38 cellular contexts compared by ENCODE assay signal in genomic region chr12:108185002-108185401, GRCh38. TPM values are rescaled to one million over a fixed set of nuclear protein-coding genes. Genes with fewer than 3 reads are reported as not detected.
"Had no signal": no experiment of that assay in that cellular context is flagged by ENCODE, and none has a peak within 500 bp of the region (broad histone marks: within the 10 kb centered on the region; RNA-seq: fewer than 3 reads in every experiment).

No MANE protein-coding gene starts in this region.

- ATAC-seq: activated CD4-positive, CD25-positive, alpha-beta regulatory T cell treated with anti-CD3 and anti-CD28 coated beads, Interleukin-2, amount 50 U/mL, for 24 hours; activated CD8-positive, alpha-beta memory T cell treated with anti-CD3 and anti-CD28 coated beads, Interleukin-2, amount 10 ng/mL, durations not matched to agents 7 days and 5 days; activated CD8-positive, alpha-beta T cell treated with anti-CD3 and anti-CD28 coated beads, Interleukin-2, amount 10 ng/mL, durations not matched to agents 7 days and 5 days; activated naive CD8-positive, alpha-beta T cell treated with anti-CD3 and anti-CD28 coated beads, Interleukin-2, amount 50 U/mL, for 24 hours; body of pancreas; effector memory CD8-positive, alpha-beta T cell; T-helper 17 cell had no signal

- H3K4me1 ChIP-seq: adrenal gland, body of pancreas, esophagus squamous epithelium had no signal

- DNase-seq: activated B cell treated with CpG ODN at 0.5 μM for 24 hours; activated CD4-positive, alpha-beta memory T cell treated with anti-CD3 and anti-CD28 coated beads for 36 hours; activated CD4-positive, alpha-beta T cell treated with anti-CD3 and anti-CD28 coated beads for 48 hours; activated CD8-positive, alpha-beta memory T cell treated with anti-CD3 and anti-CD28 coated beads, Interleukin-2, amount 10 ng/mL, durations not matched to agents 7 days and 5 days; activated CD8-positive, alpha-beta memory T cell treated with anti-CD3 and anti-CD28 coated beads, Interleukin-2, amount 50 U/mL, for 4 hours; activated CD8-positive, alpha-beta T cell treated with anti-CD3 and anti-CD28 coated beads, Interleukin-2, amount 10 ng/mL, durations not matched to agents 7 days and 5 days; activated effector memory CD4-positive, alpha-beta T cell treated with anti-CD3 and anti-CD28 coated beads, Interleukin-2, amount 50 U/mL, for 16 hours; activated naive CD4-positive, alpha-beta T cell treated with anti-CD3 and anti-CD28 coated beads for 36 hours; activated naive CD8-positive, alpha-beta T cell treated with anti-CD3 and anti-CD28 coated beads for 36 hours; activated naive CD8-positive, alpha-beta T cell treated with anti-CD3 and anti-CD28 coated beads, Interleukin-2, amount 50 U/mL, for 24 hours; activated T-cell treated with anti-CD3 and anti-CD28 coated beads, Interleukin-2, amount 50 U/mL, for 1 hour; activated T-cell treated with anti-CD3 and anti-CD28 coated beads, Interleukin-2, amount 50 U/mL, for 48 hours; adrenal gland; amygdala; aorta; body of pancreas; cortex of kidney; dermis blood vessel endothelial cell; effector CD4-positive, alpha-beta T cell; effector memory CD8-positive, alpha-beta T cell; esophagus squamous epithelium; foreskin melanocyte; T-helper 1 cell; T-helper 17 cell; T1000; WERI-Rb-1 had no signal

- H3K36me3 ChIP-seq: adrenal gland, esophagus squamous epithelium, WERI-Rb-1 had no signal

- H3K36me3 Mint-ChIP-seq: activated CD4-positive, alpha-beta memory T cell treated with anti-CD3 and anti-CD28 coated beads for 36 hours; activated CD8-positive, alpha-beta memory T cell treated with anti-CD3 and anti-CD28 coated beads, Interleukin-2, amount 10 ng/mL, durations not matched to agents 7 days and 5 days; activated naive CD4-positive, alpha-beta T cell treated with anti-CD3 and anti-CD28 coated beads, Interleukin-2, amount 50 U/mL, for 24 hours; activated naive CD8-positive, alpha-beta T cell treated with anti-CD3 and anti-CD28 coated beads for 36 hours had no signal

- H3K27me3 Mint-ChIP-seq: activated naive CD8-positive, alpha-beta T cell treated with anti-CD3 and anti-CD28 coated beads, Interleukin-2, amount 50 U/mL, for 24 hours had no signal

- H3K4me3 ChIP-seq: adrenal gland, body of pancreas, esophagus squamous epithelium had no signal

- H3K4me3 Mint-ChIP-seq: activated B cell treated with CpG ODN at 0.5 μM for 24 hours; activated CD4-positive, alpha-beta memory T cell treated with anti-CD3 and anti-CD28 coated beads for 36 hours; activated CD8-positive, alpha-beta memory T cell treated with anti-CD3 and anti-CD28 coated beads, Interleukin-2, amount 10 ng/mL, durations not matched to agents 7 days and 5 days; activated CD8-positive, alpha-beta T cell treated with anti-CD3 and anti-CD28 coated beads, Interleukin-2, amount 10 ng/mL, durations not matched to agents 7 days and 5 days; activated naive CD4-positive, alpha-beta T cell treated with anti-CD3 and anti-CD28 coated beads for 36 hours; activated naive CD4-positive, alpha-beta T cell treated with anti-CD3 and anti-CD28 coated beads, Interleukin-2, amount 50 U/mL, for 24 hours; activated naive CD8-positive, alpha-beta T cell treated with anti-CD3 and anti-CD28 coated beads for 36 hours; activated naive CD8-positive, alpha-beta T cell treated with anti-CD3 and anti-CD28 coated beads, Interleukin-2, amount 50 U/mL, for 24 hours; activated T-helper 1 cell treated with anti-CD3 and anti-CD28 coated beads, Interleukin-12 subunit alpha, Interleukin-12 subunit beta, Interleukin-2, Interleukin-4 antibody, amounts not matched to agents 30 ng/mL and 10 ng/mL and 1 ng/mL, durations not matched to agents 14 hours and 24 hours and 36 hours; effector memory CD8-positive, alpha-beta T cell; T-helper 17 cell; T-helper 2 cell treated with Interferon-gamma antibody and Interleukin-4, amounts not matched to agents 5 μg/mL and 100 μg/mL, for 36 hours had no signal

- H3K9me3 ChIP-seq: adrenal gland, body of pancreas, esophagus squamous epithelium had no signal

- H3K9me3 Mint-ChIP-seq: activated B cell treated with CpG ODN at 0.5 μM for 24 hours; activated CD4-positive, alpha-beta memory T cell treated with anti-CD3 and anti-CD28 coated beads for 36 hours; activated naive CD4-positive, alpha-beta T cell treated with anti-CD3 and anti-CD28 coated beads for 36 hours; activated naive CD4-positive, alpha-beta T cell treated with anti-CD3 and anti-CD28 coated beads, Interleukin-2, amount 50 U/mL, for 24 hours; activated naive CD8-positive, alpha-beta T cell treated with anti-CD3 and anti-CD28 coated beads for 36 hours; activated naive CD8-positive, alpha-beta T cell treated with anti-CD3 and anti-CD28 coated beads, Interleukin-2, amount 50 U/mL, for 24 hours; activated T-helper 1 cell treated with anti-CD3 and anti-CD28 coated beads, Interleukin-12 subunit alpha, Interleukin-12 subunit beta, Interleukin-2, Interleukin-4 antibody, amounts not matched to agents 30 ng/mL and 10 ng/mL and 1 ng/mL, durations not matched to agents 14 hours and 24 hours and 36 hours; activated T-helper 2 cell treated with anti-CD3 and anti-CD28 coated beads, Interferon-gamma antibody, Interleukin-2, Interleukin-4, amounts not matched to agents 10 μg/mL and 5 μg/mL and 100 μg/mL, durations not matched to agents 14 hours and 24 hours and 36 hours; effector memory CD8-positive, alpha-beta T cell; T-helper 2 cell treated with Interferon-gamma antibody and Interleukin-4, amounts not matched to agents 5 μg/mL and 100 μg/mL, for 36 hours had no signal

- H3K27ac ChIP-seq: adrenal gland, body of pancreas, epithelial cell of prostate, esophagus squamous epithelium, WERI-Rb-1 had no signal

- H3K4me1 Mint-ChIP-seq: activated CD8-positive, alpha-beta memory T cell treated with anti-CD3 and anti-CD28 coated beads, Interleukin-2, amount 10 ng/mL, durations not matched to agents 7 days and 5 days; activated naive CD4-positive, alpha-beta T cell treated with anti-CD3 and anti-CD28 coated beads, Interleukin-2, amount 50 U/mL, for 24 hours; activated naive CD8-positive, alpha-beta T cell treated with anti-CD3 and anti-CD28 coated beads for 36 hours; activated naive CD8-positive, alpha-beta T cell treated with anti-CD3 and anti-CD28 coated beads, Interleukin-2, amount 50 U/mL, for 24 hours; T-helper 17 cell had no signal

- H3K27ac Mint-ChIP-seq: activated B cell treated with CpG ODN at 0.5 μM for 24 hours; activated CD4-positive, alpha-beta memory T cell treated with anti-CD3 and anti-CD28 coated beads for 36 hours; activated CD8-positive, alpha-beta memory T cell treated with anti-CD3 and anti-CD28 coated beads, Interleukin-2, amount 10 ng/mL, durations not matched to agents 7 days and 5 days; activated CD8-positive, alpha-beta T cell treated with anti-CD3 and anti-CD28 coated beads, Interleukin-2, amount 10 ng/mL, durations not matched to agents 7 days and 5 days; activated naive CD4-positive, alpha-beta T cell treated with anti-CD3 and anti-CD28 coated beads for 36 hours; activated naive CD4-positive, alpha-beta T cell treated with anti-CD3 and anti-CD28 coated beads, Interleukin-2, amount 50 U/mL, for 24 hours; activated naive CD8-positive, alpha-beta T cell treated with anti-CD3 and anti-CD28 coated beads for 36 hours; activated naive CD8-positive, alpha-beta T cell treated with anti-CD3 and anti-CD28 coated beads, Interleukin-2, amount 50 U/mL, for 24 hours; activated T-helper 1 cell treated with anti-CD3 and anti-CD28 coated beads, Interleukin-12 subunit alpha, Interleukin-12 subunit beta, Interleukin-2, Interleukin-4 antibody, amounts not matched to agents 30 ng/mL and 10 ng/mL and 1 ng/mL, durations not matched to agents 14 hours and 24 hours and 36 hours; activated T-helper 2 cell treated with anti-CD3 and anti-CD28 coated beads, Interferon-gamma antibody, Interleukin-2, Interleukin-4, amounts not matched to agents 10 μg/mL and 5 μg/mL and 100 μg/mL, durations not matched to agents 14 hours and 24 hours and 36 hours; effector memory CD8-positive, alpha-beta T cell; T-helper 17 cell; T-helper 2 cell treated with Interferon-gamma antibody and Interleukin-4, amounts not matched to agents 5 μg/mL and 100 μg/mL, for 36 hours had no signal

- FAIRE-seq: colon, endometrium, endothelial cell of umbilical vein had no signal

- H3K27me3 ChIP-seq: adrenal gland, body of pancreas, esophagus squamous epithelium had no signal

RNA-seq across cellular contexts. Expression of gene WSCD2, which starts 55.9 kb away (rescaled TPM):
- total RNA-seq: activated CD4-positive, alpha-beta memory T cell treated with anti-CD3 and anti-CD28 coated beads for 36 hours; activated CD8-positive, alpha-beta memory T cell treated with anti-CD3 and anti-CD28 coated beads for 36 hours; activated CD8-positive, alpha-beta memory T cell treated with anti-CD3 and anti-CD28 coated beads, Interleukin-2, amount 10 ng/mL, durations not matched to agents 7 days and 5 days; activated CD8-positive, alpha-beta T cell treated with anti-CD3 and anti-CD28 coated beads, Interleukin-2, amount 10 ng/mL, durations not matched to agents 7 days and 5 days; activated naive CD4-positive, alpha-beta T cell treated with anti-CD3 and anti-CD28 coated beads for 36 hours; activated naive CD8-positive, alpha-beta T cell treated with anti-CD3 and anti-CD28 coated beads for 36 hours; activated T-helper 1 cell treated with anti-CD3 and anti-CD28 coated beads, Interleukin-12 subunit alpha, Interleukin-12 subunit beta, Interleukin-2, Interleukin-4 antibody, amounts not matched to agents 30 ng/mL and 10 ng/mL and 1 ng/mL, durations not matched to agents 14 hours and 24 hours and 36 hours; activated T-helper 2 cell treated with anti-CD3 and anti-CD28 coated beads, Interferon-gamma antibody, Interleukin-2, Interleukin-4, amounts not matched to agents 10 μg/mL and 5 μg/mL and 100 μg/mL, durations not matched to agents 14 hours and 24 hours and 36 hours; dermis blood vessel endothelial cell; endothelial cell of umbilical vein; fibroblast of lung; fibroblast of villous mesenchyme had no signal
- polyA plus RNA-seq: endothelial cell of umbilical vein, fibroblast of lung had no signal
